21 cellular contexts compared by ENCODE assay signal in the genomic region with DNA sequence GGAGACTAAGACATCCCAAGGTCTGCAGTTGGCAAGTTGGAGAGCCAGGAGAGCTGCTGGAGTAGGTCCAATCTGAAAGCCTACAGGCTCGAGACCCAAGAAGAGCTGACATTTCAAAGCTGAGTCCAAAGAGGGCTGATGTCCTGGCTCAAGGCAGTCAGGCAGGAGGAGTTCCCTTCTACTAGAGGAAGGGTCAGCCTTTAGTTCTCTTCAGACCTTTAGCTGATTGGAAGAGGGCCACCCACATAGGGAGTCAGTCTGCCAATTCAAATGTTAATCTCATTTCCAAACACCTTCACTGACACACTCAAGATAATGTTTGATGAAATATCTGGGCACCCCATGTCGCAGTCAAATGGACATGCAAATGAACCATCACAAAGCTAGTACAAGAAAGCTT.
DNase-seq lines count a peak whose midpoint lies in the region; ATAC-seq and TF ChIP-seq lines count a peak whose summit lies in the region.
"Had no signal": no experiment of that assay in that cellular context is flagged by ENCODE, and none has a peak within 500 bp of the region (broad histone marks: within the 10 kb centered on the region; RNA-seq: fewer than 3 reads in every experiment).

No MANE protein-coding gene starts in this region.

- no peak overlapping the region for H3K4me2 ChIP-seq in IMR-90 (ENCODE audit: low read depth, low read length)
- H3K4me2 ChIP-seq: A549; BLaER1 treated with 17β-estradiol and CSF1 and Interleukin-3, amounts not matched to agents 10 nM and 100 nM had no signal

- H3K27ac Mint-ChIP-seq in Caco-2 (ENCODE audit: unreplicated experiment) (peak overlapping the region; percentile 4), WTC11 (no peak overlapping the region)
- H3K27ac Mint-ChIP-seq: B cell; CD4-positive, alpha-beta T cell; CD8-positive, alpha-beta T cell had no signal

- H2BK5ac ChIP-seq in IMR-90 (ENCODE audit: low read depth, low read length, poor library complexity, severe bottlenecking) = no peak overlapping the region

- H3K14ac ChIP-seq in IMR-90 (replicated peaks; ENCODE audit: low read depth, low read length) = no peak overlapping the region

- H2BK120ac ChIP-seq in IMR-90 (ENCODE audit: low read depth, low read length) = no peak overlapping the region

- no peak overlapping the region for H4K5ac ChIP-seq in IMR-90 (ENCODE audit: low read depth, low read length)

- no peak overlapping the region for H2AFZ ChIP-seq in IMR-90 (replicated peaks; ENCODE audit: low read length, poor library complexity)

- POLR2A ChIA-PET in Caco-2 (lab: Charles Lee) (interaction anchor here (0.6 kb wide), 1 partner anchor 274 kb away, joined by 6 read pairs; no protein-coding TSS in a partner anchor), IMR-90 (lab: Charles Lee; ENCODE audit: unreplicated experiment) (no interaction called here), WTC11 (lab: Charles Lee) (interaction anchor here (0.6 kb wide), 1 partner anchor 310 kb away, joined by 3 read pairs; no protein-coding TSS in a partner anchor)

- no peaks in the 10 kb centered on the region for H3K9me3 ChIP-seq in Caco-2
- no peaks in the 10 kb centered on the region for H3K9me3 ChIP-seq in IMR-90 (ENCODE audit: control insufficient read depth, insufficient read depth, low read length)
- H3K9me3 ChIP-seq: A549 had no signal

- H3K9me3 Mint-ChIP-seq in Caco-2 (ENCODE audit: unreplicated experiment) = peaks cover 9% of the 10 kb centered on the region
- peaks cover 7% of the 10 kb centered on the region; the same call in 1 of the 2 replicates for H3K9me3 Mint-ChIP-seq in WTC11

- H3K9ac ChIP-seq in IMR-90 (ENCODE audit: low read depth, low read length) = no peak overlapping the region
- H3K9ac ChIP-seq: BLaER1 treated with 17β-estradiol and CSF1 and Interleukin-3, amounts not matched to agents 10 nM and 100 nM had no signal

- H2AK5ac ChIP-seq in IMR-90 (ENCODE audit: low read depth, low read length) = no peak overlapping the region

- H3K4me3 ChIP-seq in Caco-2 (ENCODE audit: low read depth, low read length) (no peak overlapping the region), IMR-90 (ENCODE audit: insufficient read depth, low read depth, low read length) (no peak overlapping the region)
- H3K4me3 ChIP-seq: A549; BLaER1 treated with 17β-estradiol and CSF1 and Interleukin-3, amounts not matched to agents 10 nM and 100 nM; GM12878 had no signal

- BruUV-seq in Caco-2 (replicated peaks; lab: Mats Ljungman, UMichigan) = no TSS peak
- BruUV-seq in IMR-90 (replicated peaks; lab: Mats Ljungman, UMichigan) = no TSS peak

- H3K23ac ChIP-seq in IMR-90 (ENCODE audit: low read depth, low read length) = no peak overlapping the region

- H4K91ac ChIP-seq in IMR-90 (ENCODE audit: insufficient read depth, low read depth, low read length) = no peak overlapping the region

- no peaks in the 10 kb centered on the region for H3K36me3 ChIP-seq in Caco-2 (ENCODE audit: control insufficient read depth, insufficient read depth, low read length)
- H3K36me3 ChIP-seq in IMR-90 (ENCODE audit: control insufficient read depth, insufficient read depth, low read length) = no peaks in the 10 kb centered on the region
- H3K36me3 ChIP-seq: BLaER1 treated with 17β-estradiol and CSF1 and Interleukin-3, amounts not matched to agents 10 nM and 100 nM had no signal

- no peak for ATAC-seq in IMR-90 (ENCODE audit: low read depth)
- ATAC-seq in WTC11 = peak; percentile 92
- ATAC-seq: A549; CD8-positive, alpha-beta T cell; GM12878 had no signal

- dilution Hi-C loops in IMR-90 (cut with HindIII; ENCODE audit: low sequenced_read_pairs, unreplicated experiment) = no loop called here

- H3K4me1 ChIP-seq in Caco-2 = peaks cover 20% of the 10 kb centered on the region
- H3K4me1 ChIP-seq in IMR-90 (ENCODE audit: control insufficient read depth, insufficient read depth, low read length) = peaks cover 6% of the 10 kb centered on the region
- H3K4me1 ChIP-seq: BLaER1 treated with 17β-estradiol and CSF1 and Interleukin-3, amounts not matched to agents 10 nM and 100 nM had no signal

- intact Hi-C loops in Caco-2 (cut with micrococcal nuclease; ENCODE audit: unreplicated experiment) = no loop called here
- intact Hi-C loops in IMR-90 (cut with micrococcal nuclease) = no loop called here

- no peaks in the 10 kb centered on the region for H3K27me3 Mint-ChIP-seq in Caco-2 (ENCODE audit: insufficient read depth, unreplicated experiment)
- peaks cover 4% of the 10 kb centered on the region for H3K27me3 Mint-ChIP-seq in WTC11 (ENCODE audit: low read depth)

- peaks cover 22% of the 10 kb centered on the region for H3K4me1 Mint-ChIP-seq in Caco-2 (ENCODE audit: low read depth, unreplicated experiment)
- peaks cover 13% of the 10 kb centered on the region for H3K4me1 Mint-ChIP-seq in WTC11
- H3K4me1 Mint-ChIP-seq: B cell had no signal

- H4K20me1 ChIP-seq in IMR-90 (ENCODE audit: insufficient read depth, low read length) = no peaks in the 10 kb centered on the region
- H4K20me1 ChIP-seq: BLaER1 treated with 17β-estradiol and CSF1 and Interleukin-3, amounts not matched to agents 10 nM and 100 nM had no signal

- DNase-seq in Caco-2 (no peak), IMR-90 (no peak), WTC11 (ENCODE audit: low spot score) (no peak), T-helper 2 cell (no peak), cerebellar nuclear complex (lab: John Stamatoyannopoulos, UW) (no peak)
- DNase-seq: AML-193; CD4-positive, alpha-beta T cell; CD8-positive, alpha-beta T cell; DMS 273 treated with DMSO at 0.1 percent for 48 hours; DMS153; DMS53; DMS79; DND-41; EL; GDM1 had no signal

- H3K4ac ChIP-seq in IMR-90 (ENCODE audit: low read depth, low read length) = no peak overlapping the region

- no peak for TF ChIP-seq RAD21 in IMR-90 (IDR thresholded peaks at IDR 0.05; ENCODE audit: low read length)

- H3K18ac ChIP-seq in IMR-90 (ENCODE audit: low read depth, low read length) = no peak overlapping the region

- H3K56ac ChIP-seq in IMR-90 (ENCODE audit: extremely low read depth, insufficient read depth, low read length) = no peak overlapping the region

- H3K27me3 ChIP-seq in Caco-2 (replicated peaks; ENCODE audit: control insufficient read depth, insufficient read depth, low read length) (no peaks in the 10 kb centered on the region), IMR-90 (ENCODE audit: control insufficient read depth, insufficient read depth, low read length) (no peaks in the 10 kb centered on the region)
- H3K27me3 ChIP-seq: BLaER1 treated with 17β-estradiol and CSF1 and Interleukin-3, amounts not matched to agents 10 nM and 100 nM had no signal

- CTCF ChIA-PET in Caco-2 (lab: Charles Lee) (no interaction called here), IMR-90 (lab: Yijun Ruan, JAX) (no interaction called here), WTC11 (lab: Charles Lee) (interaction anchor here (0.6 to 2.0 kb wide), 4 partner anchors 13 to 288 kb away, joined by 3 to 5 read pairs (median 3); no protein-coding TSS in a partner anchor)

- peak overlapping the region; percentile 39 for H3K4me3 Mint-ChIP-seq in Caco-2 (ENCODE audit: unreplicated experiment)
- H3K4me3 Mint-ChIP-seq in WTC11 = no peak overlapping the region
- H3K4me3 Mint-ChIP-seq: B cell; CD4-positive, alpha-beta T cell; CD8-positive, alpha-beta T cell had no signal

- no peak overlapping the region for H2BK20ac ChIP-seq in IMR-90 (ENCODE audit: low read depth, low read length)

- no peak for TF ChIP-seq CTCF in Caco-2 (IDR thresholded peaks at IDR 0.05; ENCODE audit: insufficient read depth in 1 of 2, low read depth in 1 of 2, low read length in 1 of 2, severe bottlenecking in 1 of 2, unreplicated experiment in 1 of 2)
- no peak for TF ChIP-seq CTCF in IMR-90 (conservative IDR thresholded peaks at IDR 0.05; ENCODE audit: low read depth, low read length)
- no peak for TF ChIP-seq CTCF in WTC11 (IDR thresholded peaks at IDR 0.05)

- 0 out of 3 replicates have a peak overlapping the region, but pooled peaks have one; percentile 22 for H2BK15ac ChIP-seq in IMR-90 (ENCODE audit: low read depth, low read length)

- H4K8ac ChIP-seq in IMR-90 (ENCODE audit: low read depth in 2 of 2, low read length in 2 of 2) = no peak overlapping the region

- H3K9me1 ChIP-seq in IMR-90 (ENCODE audit: insufficient read depth, low read length) = peaks cover 3% of the 10 kb centered on the region; the same call in 1 of the 2 replicates

- in situ Hi-C loops in IMR-90 (cut with MboI; ENCODE audit: low sequenced_read_pairs) = no loop called here

- H3K36me3 Mint-ChIP-seq in Caco-2 (ENCODE audit: insufficient read depth, unreplicated experiment) (peaks cover 7% of the 10 kb centered on the region), WTC11 (no peaks in the 10 kb centered on the region)
- H3K36me3 Mint-ChIP-seq: CD8-positive, alpha-beta T cell had no signal

- no peak overlapping the region for H2AK9ac ChIP-seq in IMR-90 (replicated peaks; ENCODE audit: low read depth, low read length, poor library complexity)

- no CpG with 5 or more reads among the region's 2 CpGs for WGBS in IMR-90 (ENCODE audit: extremely low coverage in 2 of 2, insufficient read length in 1 of 2), 2 experiments

- TF ChIP-seq POLR2A in IMR-90 (IDR thresholded peaks at IDR 0.05; ENCODE audit: low read depth, low read length) = no peak

- H3K27ac ChIP-seq in IMR-90 (ENCODE audit: insufficient read depth, low read length) = no peak overlapping the region
- H3K27ac ChIP-seq: 22Rv1; A549; BLaER1 treated with 17β-estradiol and CSF1 and Interleukin-3, amounts not matched to agents 10 nM and 100 nM; C4-2B had no signal

- H3K79me1 ChIP-seq in IMR-90 (ENCODE audit: low read depth in 1 of 2, low read length in 2 of 2) = peaks cover 0 to 5% of the 10 kb centered on the region in 2 experiments; a peak in 1 of 4 replicates

TF ChIP-seq in IMR-90, 13 proteins besides CTCF, POLR2A, EP300 and RAD21 (continues in another document):
- TF ChIP-seq, protein P1, sequence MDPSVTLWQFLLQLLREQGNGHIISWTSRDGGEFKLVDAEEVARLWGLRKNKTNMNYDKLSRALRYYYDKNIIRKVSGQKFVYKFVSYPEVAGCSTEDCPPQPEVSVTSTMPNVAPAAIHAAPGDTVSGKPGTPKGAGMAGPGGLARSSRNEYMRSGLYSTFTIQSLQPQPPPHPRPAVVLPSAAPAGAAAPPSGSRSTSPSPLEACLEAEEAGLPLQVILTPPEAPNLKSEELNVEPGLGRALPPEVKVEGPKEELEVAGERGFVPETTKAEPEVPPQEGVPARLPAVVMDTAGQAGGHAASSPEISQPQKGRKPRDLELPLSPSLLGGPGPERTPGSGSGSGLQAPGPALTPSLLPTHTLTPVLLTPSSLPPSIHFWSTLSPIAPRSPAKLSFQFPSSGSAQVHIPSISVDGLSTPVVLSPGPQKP (IDR thresholded peaks at IDR 0.05; ENCODE audit: borderline replicate concordance, low read depth, low read length) = no peak

TF ChIP-seq in WTC11, 78 proteins besides CTCF, POLR2A, EP300 and RAD21 (continues in another document):
- no peak for TF ChIP-seq ELF4 (CRISPR knock-in tag; IDR thresholded peaks at IDR 0.05; ENCODE audit: low read depth)
- TF ChIP-seq, protein P2, sequence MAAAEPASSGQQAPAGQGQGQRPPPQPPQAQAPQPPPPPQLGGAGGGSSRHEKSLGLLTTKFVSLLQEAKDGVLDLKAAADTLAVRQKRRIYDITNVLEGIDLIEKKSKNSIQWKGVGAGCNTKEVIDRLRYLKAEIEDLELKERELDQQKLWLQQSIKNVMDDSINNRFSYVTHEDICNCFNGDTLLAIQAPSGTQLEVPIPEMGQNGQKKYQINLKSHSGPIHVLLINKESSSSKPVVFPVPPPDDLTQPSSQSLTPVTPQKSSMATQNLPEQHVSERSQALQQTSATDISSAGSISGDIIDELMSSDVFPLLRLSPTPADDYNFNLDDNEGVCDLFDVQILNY (CRISPR knock-in tag; IDR thresholded peaks at IDR 0.05) = no peak
